20 cellular contexts compared by ENCODE assay signal in genomic region chr2:219223831-219224610, GRCh38. TPM values are rescaled to one million over a fixed set of nuclear protein-coding genes. Genes with fewer than 3 reads are reported as not detected.
DNase-seq lines count a peak whose midpoint lies in the region; ATAC-seq, FAIRE-seq and TF ChIP-seq lines count a peak whose summit lies in the region.
"Had no signal": no experiment of that assay in that cellular context is flagged by ENCODE, and none has a peak within 500 bp of the region (broad histone marks: within the 10 kb centered on the region; RNA-seq: fewer than 3 reads in every experiment).

No MANE protein-coding gene starts in this region.

- in situ Hi-C loops in K562 (cut with MboI) = no loop called here

- H3K4me3 Mint-ChIP-seq in T-helper 17 cell = no peak overlapping the region
- H3K4me3 Mint-ChIP-seq in stimulated activated naive CD8-positive, alpha-beta T cell treated with anti-CD3 and anti-CD28 coated beads, Interleukin-15, amount 100 ng/mL, for 72 hours = no peak overlapping the region
- H3K4me3 Mint-ChIP-seq: CD8-positive, alpha-beta T cell; H9 had no signal

- H3K4me3 ChIP-seq in K562 (no peak overlapping the region), neuronal stem cell (ENCODE audit: low read length in 2 of 2) (no peak overlapping the region)
- H3K4me3 ChIP-seq: A549 had no signal

- FAIRE-seq in K562 (lab: Jason Lieb, UNC) = no peak
- FAIRE-seq: A549, D721Med, G401.6, GM12891, HTR-8/SVneo had no signal

- peak overlapping the region; percentile 48 for H3K23ac ChIP-seq in neuronal stem cell (ENCODE audit: low read depth, low read length, poor library complexity)

- H4K91ac ChIP-seq in neuronal stem cell (ENCODE audit: low read depth, low read length, poor library complexity) = no peak overlapping the region

- TF ChIP-seq POLR2A in K562 (conservative IDR thresholded peaks at IDR 0.05) = no peak

- no peak for TF ChIP-seq CTCF in K562 (IDR thresholded peaks at IDR 0.05 in 2 of 3, conservative IDR thresholded peaks at IDR 0.05 in 1 of 3; ENCODE audit: insufficient read depth in 2 of 3, low read depth in 1 of 3, low read length in 3 of 3)

- intact Hi-C loops in K562 (cut with micrococcal nuclease) = no loop called here

- peak overlapping the region; percentile 97 for H4K8ac ChIP-seq in neuronal stem cell (ENCODE audit: low read depth, low read length)

- H3K9me3 ChIP-seq in T-helper 17 cell (ENCODE audit: control insufficient read depth, low read length, poor library complexity, severe bottlenecking) (no peaks in the 10 kb centered on the region), K562 (replicated peaks; ENCODE audit: control insufficient read depth, insufficient read depth, low read depth, low read length) (no peaks in the 10 kb centered on the region), neuronal stem cell (replicated peaks in 1 of 2; ENCODE audit: control insufficient read depth in 2 of 2, insufficient read depth in 1 of 2, low read depth in 1 of 2, low read length in 2 of 2) (no peaks in the 10 kb centered on the region)
- H3K9me3 ChIP-seq: A549, BE2C had no signal

- H3K79me2 ChIP-seq in K562 (ENCODE audit: control insufficient read depth, insufficient read depth, low read length) = peaks cover 25% of the 10 kb centered on the region

- no peaks in the 10 kb centered on the region for H3K9me1 ChIP-seq in K562 (ENCODE audit: control insufficient read depth, insufficient read depth, low read length)

- no peak overlapping the region for H3K14ac ChIP-seq in neuronal stem cell (ENCODE audit: low read length)

- no peaks in the 10 kb centered on the region for H3K27me3 Mint-ChIP-seq in T-helper 17 cell
- H3K27me3 Mint-ChIP-seq in stimulated activated naive CD8-positive, alpha-beta T cell treated with anti-CD3 and anti-CD28 coated beads, Interleukin-15, amount 100 ng/mL, for 72 hours = no peaks in the 10 kb centered on the region

- no peak overlapping the region for H2BK120ac ChIP-seq in neuronal stem cell (ENCODE audit: low read depth, low read length)

- H3K27ac ChIP-seq in K562 (ENCODE audit: extremely low read depth, low read depth, low read length) = no peak overlapping the region
- no peak overlapping the region for H3K27ac ChIP-seq in neuronal stem cell (replicated peaks; ENCODE audit: low read length)
- H3K27ac ChIP-seq: A549, C4-2B had no signal

- H3K27ac Mint-ChIP-seq in T-helper 17 cell = peak overlapping the region; percentile 54
- H3K27ac Mint-ChIP-seq in stimulated activated naive CD8-positive, alpha-beta T cell treated with anti-CD3 and anti-CD28 coated beads, Interleukin-15, amount 100 ng/mL, for 72 hours = no peak overlapping the region
- H3K27ac Mint-ChIP-seq: CD8-positive, alpha-beta T cell had no signal

- no peak overlapping the region for H2BK5ac ChIP-seq in neuronal stem cell (ENCODE audit: low read length)

- POLR2A ChIA-PET in K562 (lab: Yijun Ruan, JAX) = interaction anchor here (0.6 to 0.8 kb wide), 2 partner anchors 71 to 247 kb away, joined by 3 read pairs; no protein-coding TSS in a partner anchor

- H3K4me1 Mint-ChIP-seq in T-helper 17 cell = peaks cover 17% of the 10 kb centered on the region
- peaks cover 41% of the 10 kb centered on the region for H3K4me1 Mint-ChIP-seq in stimulated activated naive CD8-positive, alpha-beta T cell treated with anti-CD3 and anti-CD28 coated beads, Interleukin-15, amount 100 ng/mL, for 72 hours

- H3K9me3 Mint-ChIP-seq in stimulated activated naive CD8-positive, alpha-beta T cell treated with anti-CD3 and anti-CD28 coated beads, Interleukin-15, amount 100 ng/mL, for 72 hours = no peaks in the 10 kb centered on the region
- H3K9me3 Mint-ChIP-seq: CD8-positive, alpha-beta T cell; H9 had no signal

- H3K4me2 ChIP-seq in K562 (ENCODE audit: insufficient read depth, low read length) (no peak overlapping the region), neuronal stem cell (ENCODE audit: insufficient read depth, low read length, poor library complexity, severe bottlenecking) (no peak overlapping the region)
- H3K4me2 ChIP-seq: A549 had no signal

- H3K27me3 ChIP-seq in K562 (ENCODE audit: control insufficient read depth in 2 of 2, insufficient read depth in 2 of 2, low read length in 2 of 2) = no peaks in the 10 kb centered on the region
- no peaks in the 10 kb centered on the region for H3K27me3 ChIP-seq in neuronal stem cell (ENCODE audit: control insufficient read depth in 3 of 3, insufficient read depth in 3 of 3, low read depth in 1 of 3, low read length in 3 of 3)
- H3K27me3 ChIP-seq: BE2C had no signal

- H3K18ac ChIP-seq in neuronal stem cell (ENCODE audit: low read length) = no peak overlapping the region

- no peaks in the 10 kb centered on the region for H4K20me1 ChIP-seq in K562 (replicated peaks; ENCODE audit: control insufficient read depth, insufficient read depth, low read length)

- DNase-seq in T-helper 17 cell (no peak), K562 (ENCODE audit: extremely low read depth in 1 of 4, low spot score in 3 of 4) (no peak), neuronal stem cell (ENCODE audit: low spot score) (no peak)
- DNase-seq in stimulated activated naive CD8-positive, alpha-beta T cell treated with anti-CD3 and anti-CD28 coated beads, Interleukin-15, amount 100 ng/mL, for 72 hours = no peak
- no peak for DNase-seq in activated T-cell treated with anti-CD3 and anti-CD28 coated beads, Interleukin-2, amount 50 U/mL, for 1 hour
- DNase-seq: BE2C; CD8-positive, alpha-beta T cell; COR-L47; DMS153; DMS79 treated with DMSO at 0.1 percent for 48 hours; EL; GOT3; H9; KBM-7 had no signal

- H3K79me1 ChIP-seq in neuronal stem cell (ENCODE audit: low read depth, low read length) = peaks cover 18% of the 10 kb centered on the region

- H2BK12ac ChIP-seq in neuronal stem cell (ENCODE audit: low read length) = no peak overlapping the region

- H3K36me3 Mint-ChIP-seq in T-helper 17 cell (ENCODE audit: low read depth) = peaks cover 7% of the 10 kb centered on the region

- TF ChIP-seq RAD21 in K562 (CRISPR knock-in tag; conservative IDR thresholded peaks at IDR 0.05 in 1 of 2, IDR thresholded peaks at IDR 0.05 in 1 of 2) = no peak

- peaks cover 14 to 29% of the 10 kb centered on the region in 2 experiments; a peak in 4 of 5 replicates for H3K4me1 ChIP-seq in K562 (replicated peaks in 1 of 2; ENCODE audit: control insufficient read depth in 2 of 2, insufficient read depth in 2 of 2, low read length in 2 of 2)
- peaks cover 9 to 13% of the 10 kb centered on the region in 2 donors for H3K4me1 ChIP-seq in neuronal stem cell (ENCODE audit: control insufficient read depth in 2 of 2, insufficient read depth in 1 of 2, low read depth in 1 of 2, low read length in 2 of 2)

- ATAC-seq in T-helper 17 cell (no peak), K562 (no peak)
- ATAC-seq in stimulated activated naive CD8-positive, alpha-beta T cell treated with anti-CD3 and anti-CD28 coated beads, Interleukin-15, amount 100 ng/mL, for 72 hours = no peak
- ATAC-seq: A549; CD8-positive, alpha-beta T cell had no signal

- H3K36me3 ChIP-seq in K562 (ENCODE audit: control insufficient read depth, insufficient read depth, low read length) = peaks cover 79% of the 10 kb centered on the region
- H3K36me3 ChIP-seq in neuronal stem cell (replicated peaks in 1 of 2; ENCODE audit: control insufficient read depth in 2 of 2, insufficient read depth in 2 of 2, low read length in 2 of 2) = peaks cover 49 to 75% of the 10 kb centered on the region in 2 donors

- H3K9ac ChIP-seq in K562 (ENCODE audit: insufficient read depth in 1 of 2, low read depth in 2 of 2, low read length in 2 of 2) = no peak overlapping the region; a peak in 1 of 4 replicates
- no peak overlapping the region for H3K9ac ChIP-seq in neuronal stem cell (ENCODE audit: low read depth, low read length, poor library complexity)

- H2BK15ac ChIP-seq in neuronal stem cell (ENCODE audit: low read length) = no peak overlapping the region

- no peak overlapping the region for H2AK5ac ChIP-seq in neuronal stem cell (ENCODE audit: low read depth, low read length)

- H2AFZ ChIP-seq in K562 (ENCODE audit: low read depth, low read length) (no peak overlapping the region), neuronal stem cell (ENCODE audit: low read length) (no peak overlapping the region)

- no peak overlapping the region for H3K4ac ChIP-seq in neuronal stem cell (ENCODE audit: low read length)

- no TSS peak for BruUV-seq in K562 (replicated peaks; lab: Mats Ljungman, UMichigan)

- no peak for TF ChIP-seq EP300 in K562 (IDR thresholded peaks at IDR 0.05; ENCODE audit: low read length)

- CTCF ChIA-PET in K562 (lab: Yijun Ruan, JAX; ENCODE audit: low intra/inter-chr PET ratio) = no interaction called here

- 91% methylated on average over 17 of the region's 31 CpGs for WGBS in K562 (ENCODE audit: insufficient coverage, low coverage, missing lambda C conversion rate)
- whole genome bisulfite sequencing in neuronal stem cell (ENCODE audit: extremely low coverage in 2 of 2, insufficient read length in 2 of 2, insufficient replicate concordance in 1 of 2), 2 donors = no CpG with 5 or more reads among the region's 31 CpGs

RNA-seq across cellular contexts. Expression of gene ABCB6, which starts 5.3 kb away (rescaled TPM):
- total RNA-seq in T-helper 17 cell (1 to 10 TPM; 2.6 to 6.6 TPM), K562 (2014; rRNA removed) (19.1 and 25.7 TPM in 2 replicates), K562 (2014; rRNA removed; fragmentation: Illumina TruSeq; extraction: Trizol) (15.2 and 16.8 TPM in 2 replicates), K562 (2015; rRNA removed; fragmentation: Illumina TruSeq; extraction: Trizol) (11.9 and 12.0 TPM in 2 replicates), K562 (2021) (29.2 and 31.6 TPM in 2 replicates)
- 152 and 339 TPM in 2 replicates for total RNA-seq in K562 (2011; cell fraction: chromatin; rRNA removed; ENCODE audit: low replicate concordance)
- total RNA-seq in K562 (2011; cell fraction: nucleolus; rRNA removed) = 206 and 213 TPM in 2 replicates
- total RNA-seq in K562 (2011; cell fraction: nucleoplasm; rRNA removed) = 157 and 183 TPM in 2 replicates
- polyA plus RNA-seq in K562 (2011; rRNA removed) (21.0 and 45.8 TPM in 2 replicates), K562 (2014; fragmentation: Illumina TruSeq; extraction: Trizol) (26.6 and 29.8 TPM in 2 replicates), K562 (2014; fragmentation: Nextera tagmentation; extraction: Ambion mirVana) (1 to 10 TPM; 3.7 to 8.1 TPM), K562 (2014; rRNA removed) (13.6 and 15.1 TPM in 2 replicates)
- 13.5 and 17.7 TPM in 2 replicates for polyA plus RNA-seq in K562 (2011; cell fraction: cytosol; rRNA removed)
- polyA plus RNA-seq in K562 (2011; cell fraction: nucleus; rRNA removed) = 163 and 210 TPM in 2 replicates
- 20.2 and 32.7 TPM in 2 replicates for polyA plus RNA-seq in K562 (2012)
- 29.0 and 38.1 TPM in 2 replicates for polyA minus RNA-seq in K562 (2011; rRNA and poly(A)+ RNA removed)
- polyA minus RNA-seq in K562 (2011; cell fraction: cytosol; rRNA and poly(A)+ RNA removed) = 13.9 and 14.4 TPM in 2 replicates
- 39.6 and 54.3 TPM in 2 replicates for polyA minus RNA-seq in K562 (2011; cell fraction: nucleus; rRNA and poly(A)+ RNA removed)
- 14.6 TPM for polyA plus RNA-seq in neuronal stem cell (2013, experiment 1 of 2)
- 13.3 TPM for polyA plus RNA-seq in neuronal stem cell (2013, experiment 2 of 2)

RNA-seq across cellular contexts. Expression of gene ATG9A, which starts 5.4 kb away (rescaled TPM):
- total RNA-seq in T-helper 17 cell (10 to 100 TPM; 42.4 to 72.1 TPM), K562 (2014; rRNA removed) (23.5 and 36.3 TPM in 2 replicates), K562 (2014; rRNA removed; fragmentation: Illumina TruSeq; extraction: Trizol) (21.0 and 21.9 TPM in 2 replicates), K562 (2015; rRNA removed; fragmentation: Illumina TruSeq; extraction: Trizol) (13.9 and 19.3 TPM in 2 replicates), K562 (2021) (47.9 and 54.5 TPM in 2 replicates)
- total RNA-seq in K562 (2011; cell fraction: chromatin; rRNA removed; ENCODE audit: low replicate concordance) = 103 and 236 TPM in 2 replicates
- 186 and 188 TPM in 2 replicates for total RNA-seq in K562 (2011; cell fraction: nucleolus; rRNA removed)
- total RNA-seq in K562 (2011; cell fraction: nucleoplasm; rRNA removed) = 134 and 137 TPM in 2 replicates
- polyA plus RNA-seq in K562 (2011; rRNA removed) (65.6 and 83.0 TPM in 2 replicates), K562 (2014; fragmentation: Illumina TruSeq; extraction: Trizol) (38.7 and 40.7 TPM in 2 replicates), K562 (2014; fragmentation: Nextera tagmentation; extraction: Ambion mirVana) (under 1 TPM; 0.25 to 0.60 TPM), K562 (2014; rRNA removed) (23.4 and 35.3 TPM in 2 replicates)
- 74.6 and 91.3 TPM in 2 replicates for polyA plus RNA-seq in K562 (2011; cell fraction: cytosol; rRNA removed)
- polyA plus RNA-seq in K562 (2011; cell fraction: nucleus; rRNA removed) = 134 and 138 TPM in 2 replicates
- polyA plus RNA-seq in K562 (2012) = 32.0 and 41.1 TPM in 2 replicates
- 62.1 and 74.2 TPM in 2 replicates for polyA minus RNA-seq in K562 (2011; rRNA and poly(A)+ RNA removed)
- polyA minus RNA-seq in K562 (2011; cell fraction: cytosol; rRNA and poly(A)+ RNA removed) = 54.0 and 62.6 TPM in 2 replicates
- 43.6 and 60.1 TPM in 2 replicates for polyA minus RNA-seq in K562 (2011; cell fraction: nucleus; rRNA and poly(A)+ RNA removed)
- polyA plus RNA-seq in neuronal stem cell (2013, experiment 1 of 2) = 28.3 TPM
- polyA plus RNA-seq in neuronal stem cell (2013, experiment 2 of 2) = 27.6 TPM

RNA-seq across cellular contexts. Expression of gene ANKZF1, which starts 5.6 kb away (rescaled TPM):
- total RNA-seq in T-helper 17 cell (10 to 100 TPM; 92.5 to 93.5 TPM), K562 (2014; rRNA removed) (40.7 and 41.5 TPM in 2 replicates), K562 (2014; rRNA removed; fragmentation: Illumina TruSeq; extraction: Trizol) (22.5 and 26.3 TPM in 2 replicates), K562 (2015; rRNA removed; fragmentation: Illumina TruSeq; extraction: Trizol) (21.6 and 21.8 TPM in 2 replicates), K562 (2021) (36.3 and 43.5 TPM in 2 replicates)
- 371 and 457 TPM in 2 replicates for total RNA-seq in K562 (2011; cell fraction: chromatin; rRNA removed; ENCODE audit: low replicate concordance)
- 226 and 229 TPM in 2 replicates for total RNA-seq in K562 (2011; cell fraction: nucleolus; rRNA removed)
- 275 and 286 TPM in 2 replicates for total RNA-seq in K562 (2011; cell fraction: nucleoplasm; rRNA removed)
- polyA plus RNA-seq in K562 (2011; rRNA removed) (47.0 and 86.3 TPM in 2 replicates), K562 (2014; fragmentation: Illumina TruSeq; extraction: Trizol) (29.2 and 31.0 TPM in 2 replicates), K562 (2014; fragmentation: Nextera tagmentation; extraction: Ambion mirVana) (1 to 10 TPM; 3.1 to 3.9 TPM), K562 (2014; rRNA removed) (49.0 and 60.6 TPM in 2 replicates)
- 23.4 and 30.6 TPM in 2 replicates for polyA plus RNA-seq in K562 (2011; cell fraction: cytosol; rRNA removed)
- polyA plus RNA-seq in K562 (2011; cell fraction: nucleus; rRNA removed) = 325 and 530 TPM in 2 replicates
- polyA plus RNA-seq in K562 (2012) = 24.3 and 51.1 TPM in 2 replicates
- 28.8 and 55.2 TPM in 2 replicates for polyA minus RNA-seq in K562 (2011; rRNA and poly(A)+ RNA removed)
- polyA minus RNA-seq in K562 (2011; cell fraction: cytosol; rRNA and poly(A)+ RNA removed) = 16.7 and 20.6 TPM in 2 replicates
- polyA minus RNA-seq in K562 (2011; cell fraction: nucleus; rRNA and poly(A)+ RNA removed) = 81.3 and 167 TPM in 2 replicates
- 28.7 TPM for polyA plus RNA-seq in neuronal stem cell (2013, experiment 1 of 2)
- polyA plus RNA-seq in neuronal stem cell (2013, experiment 2 of 2) = 29.2 TPM

RNA-seq across cellular contexts. Expression of gene ZFAND2B, which starts 17.4 kb away (rescaled TPM):
- total RNA-seq in T-helper 17 cell (10 to 100 TPM; 65.3 to 71.1 TPM), K562 (2014; rRNA removed) (29.8 and 37.3 TPM in 2 replicates), K562 (2014; rRNA removed; fragmentation: Illumina TruSeq; extraction: Trizol) (10.1 and 16.5 TPM in 2 replicates), K562 (2015; rRNA removed; fragmentation: Illumina TruSeq; extraction: Trizol) (21.6 and 22.7 TPM in 2 replicates), K562 (2021) (28.2 and 31.4 TPM in 2 replicates)
- 42.0 and 82.9 TPM in 2 replicates for total RNA-seq in K562 (2011; cell fraction: chromatin; rRNA removed; ENCODE audit: low replicate concordance)
- 50.0 and 55.0 TPM in 2 replicates for total RNA-seq in K562 (2011; cell fraction: nucleolus; rRNA removed)
- 42.8 and 47.7 TPM in 2 replicates for total RNA-seq in K562 (2011; cell fraction: nucleoplasm; rRNA removed)
- polyA plus RNA-seq in K562 (2011; rRNA removed) (26.1 and 30.9 TPM in 2 replicates), K562 (2014; fragmentation: Illumina TruSeq; extraction: Trizol) (28.9 and 33.0 TPM in 2 replicates), K562 (2014; fragmentation: Nextera tagmentation; extraction: Ambion mirVana) (10 to 100 TPM in 1 of 2 experiments, 1 to 10 TPM in 1; 9.9 to 14.6 TPM), K562 (2014; rRNA removed) (26.0 and 33.3 TPM in 2 replicates)
- 39.1 and 58.4 TPM in 2 replicates for polyA plus RNA-seq in K562 (2011; cell fraction: cytosol; rRNA removed)
- polyA plus RNA-seq in K562 (2011; cell fraction: nucleus; rRNA removed) = 115 and 124 TPM in 2 replicates
- polyA plus RNA-seq in K562 (2012) = 24.2 and 33.2 TPM in 2 replicates
- 17.4 and 22.6 TPM in 2 replicates for polyA minus RNA-seq in K562 (2011; rRNA and poly(A)+ RNA removed)
- 9.4 and 20.1 TPM in 2 replicates for polyA minus RNA-seq in K562 (2011; cell fraction: cytosol; rRNA and poly(A)+ RNA removed)
- 21.3 and 28.5 TPM in 2 replicates for polyA minus RNA-seq in K562 (2011; cell fraction: nucleus; rRNA and poly(A)+ RNA removed)
- polyA plus RNA-seq in neuronal stem cell (2013, experiment 1 of 2) = 18.8 TPM
- polyA plus RNA-seq in neuronal stem cell (2013, experiment 2 of 2) = 17.5 TPM

RNA-seq across cellular contexts. Expression of gene GLB1L, which starts 21.2 kb away (rescaled TPM):
- total RNA-seq in T-helper 17 cell = 1 to 10 TPM in 1 of 2 donors, under 1 TPM in 1; 0.94 to 3.1 TPM
- 9.2 and 12.3 TPM in 2 replicates for total RNA-seq in K562 (2011; cell fraction: chromatin; rRNA removed; ENCODE audit: low replicate concordance)
- total RNA-seq in K562 (2011; cell fraction: nucleolus; rRNA removed) = 6.4 and 8.3 TPM in 2 replicates
- 4.4 and 8.7 TPM in 2 replicates for total RNA-seq in K562 (2011; cell fraction: nucleoplasm; rRNA removed)
- 2.2 and 3.4 TPM in 2 replicates for total RNA-seq in K562 (2014; rRNA removed)
- total RNA-seq in K562 (2014; rRNA removed; fragmentation: Illumina TruSeq; extraction: Trizol) = 2.5 and 2.6 TPM in 2 replicates
- 2.2 and 3.2 TPM in 2 replicates for total RNA-seq in K562 (2015; rRNA removed; fragmentation: Illumina TruSeq; extraction: Trizol)
- total RNA-seq in K562 (2021) = 2.7 and 3.6 TPM in 2 replicates
- 1.8 and 2.9 TPM in 2 replicates for polyA plus RNA-seq in K562 (2011; rRNA removed)
- 1.9 and 2.5 TPM in 2 replicates for polyA plus RNA-seq in K562 (2011; cell fraction: cytosol; rRNA removed)
- polyA plus RNA-seq in K562 (2011; cell fraction: nucleus; rRNA removed) = 4.8 and 4.9 TPM in 2 replicates
- polyA plus RNA-seq in K562 (2012) = 2.2 and 4.1 TPM in 2 replicates
- polyA plus RNA-seq in K562 (2014; fragmentation: Illumina TruSeq; extraction: Trizol) = 2.8 and 4.0 TPM in 2 replicates
- under 1 TPM; 0.42 to 0.59 TPM for polyA plus RNA-seq in K562 (2014; fragmentation: Nextera tagmentation; extraction: Ambion mirVana)
- polyA plus RNA-seq in K562 (2014; rRNA removed) = 2.8 and 4.4 TPM in 2 replicates
- polyA minus RNA-seq in K562 (2011; rRNA and poly(A)+ RNA removed) = 1.8 and 2.1 TPM in 2 replicates
- polyA minus RNA-seq in K562 (2011; cell fraction: cytosol; rRNA and poly(A)+ RNA removed) = 0.95 and 1.4 TPM in 2 replicates
- polyA minus RNA-seq in K562 (2011; cell fraction: nucleus; rRNA and poly(A)+ RNA removed) = 2.7 and 3.6 TPM in 2 replicates
- polyA plus RNA-seq in neuronal stem cell (2013, experiment 1 of 2) = 6.5 TPM
- polyA plus RNA-seq in neuronal stem cell (2013, experiment 2 of 2) = 6.1 TPM
